ENCODE assay signal across 8 cellular contexts in the genomic region with DNA sequence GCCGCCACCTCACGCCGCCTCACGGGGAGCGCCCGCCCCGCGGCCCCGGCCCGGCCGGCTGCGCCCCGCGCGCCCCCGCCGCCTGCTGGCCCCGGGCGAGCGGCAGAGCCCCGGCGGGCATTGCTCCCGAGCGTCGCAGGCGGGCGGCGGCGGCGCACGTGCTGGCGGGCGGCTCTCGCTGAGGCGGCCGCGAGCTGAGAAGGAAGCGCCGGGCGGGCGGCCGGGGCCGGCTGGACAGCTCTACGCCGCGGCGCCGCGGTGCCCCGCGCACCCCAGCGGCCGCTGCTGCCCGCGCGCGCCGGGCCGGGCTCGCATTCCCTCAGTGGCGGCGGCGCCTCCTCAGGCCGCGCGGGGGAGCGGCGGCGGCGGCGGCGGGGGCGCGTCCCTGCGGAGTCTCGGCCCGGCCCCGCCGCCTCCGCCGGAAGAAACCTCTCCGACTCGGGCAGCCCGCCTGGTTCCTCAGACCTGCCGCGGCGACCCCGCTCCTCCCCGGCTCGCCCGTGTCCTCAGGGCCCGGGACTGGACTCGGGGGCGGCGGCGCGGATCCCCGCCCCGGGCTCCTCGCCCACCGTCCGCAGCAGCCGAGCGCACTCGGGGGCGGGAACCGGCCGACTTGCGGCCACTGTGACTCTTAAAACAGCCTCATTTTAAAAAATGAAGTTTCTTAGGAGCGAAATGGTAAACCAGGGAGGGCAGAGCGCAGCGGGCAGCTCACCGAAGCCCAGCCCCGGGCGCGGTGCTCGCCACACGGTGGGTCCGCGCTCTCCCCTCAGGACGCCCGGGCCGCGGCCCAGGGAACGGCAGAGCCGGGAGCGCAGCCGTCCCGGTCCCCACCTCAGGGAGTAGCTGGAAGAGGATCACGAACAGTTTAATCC. TPM values are rescaled to one million over a fixed set of nuclear protein-coding genes. Genes with fewer than 3 reads are reported as not detected.
A peak's percentile ranks its signal among the peaks of the same experiment; 100 is the strongest.
DNase-seq lines count a peak whose midpoint lies in the region; ATAC-seq and TF ChIP-seq lines count a peak whose summit lies in the region.

TSS of gene PITPNM2 (minus strand) at position 287 of the 875 bp plus-strand sequence. CDS start 116,500 bp downstream, outside the sequence.

- H3K9me3 ChIP-seq in AG04450 (ENCODE audit: control insufficient read depth, insufficient read depth, low read length) (no peaks in the 10 kb centered on the region; the same call in 1 of the 2 replicates), HUES48 (ENCODE audit: control insufficient read depth, insufficient read depth, low read length) (no peaks in the 10 kb centered on the region), SU-DHL-6 (ENCODE audit: insufficient read depth, low read length) (no peaks in the 10 kb centered on the region), cardiac muscle cell (ENCODE audit: low read depth) (no peaks in the 10 kb centered on the region)

- TF ChIP-seq CTCF in AG04450 (IDR thresholded peaks at IDR 0.05; ENCODE audit: low read depth, low read length) (no peak), SU-DHL-6 (IDR thresholded peaks at IDR 0.05; ENCODE audit: insufficient read depth, low read length, poor library complexity, severe bottlenecking) (no peak), cardiac muscle cell (IDR thresholded peaks at IDR 0.05; ENCODE audit: low read depth, low read length) (no peak)

- H3F3A ChIP-seq in SU-DHL-6 (ENCODE audit: insufficient read depth), result peaks cover 18% of the 10 kb centered on the region

- CTCF ChIA-PET in AG04450 (lab: Charles Lee), result interaction anchor here (0.5 to 4.6 kb wide), 7 partner anchors 10 to 110 kb away, joined by 3 to 31 read pairs (median 3); no protein-coding TSS in a partner anchor

- peak within 1 kb of the TSS; percentile 72 for H2AFZ ChIP-seq in SU-DHL-6 (ENCODE audit: low read depth, low read length, severe bottlenecking)

- ATAC-seq in GM19035 (IDR thresholded peaks at IDR 0.05; ENCODE audit: unreplicated experiment) (peak; percentile 52), HG02571 (IDR thresholded peaks at IDR 0.05; ENCODE audit: unreplicated experiment) (no peak)

- H3K9me3 Mint-ChIP-seq in activated naive CD8-positive, alpha-beta T cell (ENCODE audit: low read depth), result no peaks in the 10 kb centered on the region

- peak within 1 kb of the TSS; percentile 72 for H3K4me2 ChIP-seq in SU-DHL-6 (ENCODE audit: low read depth, low read length, poor library complexity, severe bottlenecking)

- no peaks in the 10 kb centered on the region for H3K27me3 ChIP-seq in AG04450 (ENCODE audit: control insufficient read depth, insufficient read depth, low read length)
- H3K27me3 ChIP-seq in HUES48 (ENCODE audit: control insufficient read depth, insufficient read depth, low read length), result peaks cover 42% of the 10 kb centered on the region
- H3K27me3 ChIP-seq in SU-DHL-6 (ENCODE audit: low read length), result no peaks in the 10 kb centered on the region
- peaks cover 3% of the 10 kb centered on the region for H3K27me3 ChIP-seq in cardiac muscle cell

- no peaks in the 10 kb centered on the region for H3K79me2 ChIP-seq in SU-DHL-6 (ENCODE audit: insufficient read depth, low read length)

- H3K4me3 Mint-ChIP-seq in activated naive CD8-positive, alpha-beta T cell, result peak within 1 kb of the TSS; percentile 88

- no peaks in the 10 kb centered on the region for H3K36me3 Mint-ChIP-seq in activated naive CD8-positive, alpha-beta T cell

- peaks cover 40% of the 10 kb centered on the region for H3K4me1 Mint-ChIP-seq in activated naive CD8-positive, alpha-beta T cell (ENCODE audit: low read depth)

- no peaks in the 10 kb centered on the region for H3K9me2 ChIP-seq in SU-DHL-6 (replicated peaks; ENCODE audit: insufficient read depth, low read length)

- no peaks in the 10 kb centered on the region for H4K20me1 ChIP-seq in SU-DHL-6 (ENCODE audit: low read depth, low read length)

- H3K27me3 Mint-ChIP-seq in activated naive CD8-positive, alpha-beta T cell, result no peaks in the 10 kb centered on the region

- peak within 1 kb of the TSS; percentile 88 for H3K27ac Mint-ChIP-seq in activated naive CD8-positive, alpha-beta T cell

- no peak for DNase-seq in AG04450 (ENCODE audit: low read depth, low spot score)
- DNase-seq in cardiac muscle cell (ENCODE audit: low read depth in 1 of 2, low spot score in 1 of 2), result peak; percentile 76 to 91
- no peak for DNase-seq in posterior vena cava (ENCODE audit: low spot score)

- H3K4me3 ChIP-seq in AG04450 (ENCODE audit: low read depth, low read length), result peak within 1 kb of the TSS; percentile 66
- peak within 1 kb of the TSS; percentile 74 for H3K4me3 ChIP-seq in HUES48 (ENCODE audit: low read depth, low read length)
- peak within 1 kb of the TSS; percentile 43 for H3K4me3 ChIP-seq in SU-DHL-6 (ENCODE audit: insufficient read depth, low read length, poor library complexity, severe bottlenecking)
- H3K4me3 ChIP-seq in cardiac muscle cell, result peak within 1 kb of the TSS; percentile 98

- 0 out of 2 replicates have a peak within 1 kb of the TSS, but pooled peaks have one; percentile 29 for H3K9ac ChIP-seq in HUES48 (ENCODE audit: low read depth, low read length)
- peak within 1 kb of the TSS; percentile 48; the same call in 1 of the 2 replicates for H3K9ac ChIP-seq in SU-DHL-6 (ENCODE audit: low read length)

- H3K36me3 ChIP-seq in HUES48 (ENCODE audit: control insufficient read depth, insufficient read depth, low read length) (0 out of 2 replicates have a peak, but pooled peaks cover under 1% of the 10 kb centered on the region), SU-DHL-6 (ENCODE audit: low read length) (no peaks in the 10 kb centered on the region; the same call in 1 of the 2 replicates), cardiac muscle cell (peaks cover 3% of the 10 kb centered on the region)

- intact Hi-C loops in posterior vena cava (cut with DNase I), result loop anchor here (5.0 to 10.0 kb wide), 3 partner anchors 109 to 179 kb away; partner anchors contain the start of gene OGFOD2 (in 1 of the 2)

- POLR2A ChIA-PET in AG04450 (lab: Yijun Ruan, JAX), result interaction anchor here (0.5 to 1.1 kb wide), 4 partner anchors 23 to 178 kb away, joined by 3 to 9 read pairs (median 5); no protein-coding TSS in a partner anchor

- H3K27ac ChIP-seq in AG04450 (ENCODE audit: low read depth, low read length) (no peak within 1 kb of the TSS), HUES48 (ENCODE audit: low read depth, low read length) (peak within 1 kb of the TSS; percentile 22), SU-DHL-6 (ENCODE audit: low read depth, low read length) (no peak within 1 kb of the TSS), cardiac muscle cell (peak within 1 kb of the TSS; percentile 63)

- H3K4me1 ChIP-seq in HUES48 (ENCODE audit: control insufficient read depth, insufficient read depth, low read length) (peaks cover 21% of the 10 kb centered on the region), cardiac muscle cell (ENCODE audit: low read depth) (peaks cover 14% of the 10 kb centered on the region)

RNA-seq across cellular contexts. Expression of gene PITPNM2, which starts in this region (rescaled TPM):
- polyA plus RNA-seq in AG04450 (2011; rRNA removed) (1.3 and 2.2 TPM in 2 replicates), cardiac muscle cell (2.9 and 4.8 TPM in 2 replicates)
- 4.9 and 5.7 TPM in 2 replicates for polyA minus RNA-seq in AG04450 (2011; rRNA and poly(A)+ RNA removed)
- total RNA-seq in cardiac muscle cell (3.7 and 5.6 TPM in 2 replicates), posterior vena cava (10 to 100 TPM; 17.2 to 24.7 TPM)

Comparison
In these comparisons a context has a peak if more than half of its experiments do, and no peak if none do; other contexts are left out.
1. DNase-seq: peak in cardiac muscle cell (2 of 2); none in AG04450 (single experiment) and posterior vena cava (single experiment).
2. H3K27ac ChIP-seq: peak in HUES48 (single experiment) and cardiac muscle cell (single experiment); none in AG04450 (single experiment) and SU-DHL-6 (single experiment).
3. H3K4me3 ChIP-seq: peak in every context shown above with its lines; median percentile 98 in cardiac muscle cell; 74 in HUES48; 66 in AG04450; 43 in SU-DHL-6.